28 cellular contexts compared by ENCODE assay signal in the genomic region with DNA sequence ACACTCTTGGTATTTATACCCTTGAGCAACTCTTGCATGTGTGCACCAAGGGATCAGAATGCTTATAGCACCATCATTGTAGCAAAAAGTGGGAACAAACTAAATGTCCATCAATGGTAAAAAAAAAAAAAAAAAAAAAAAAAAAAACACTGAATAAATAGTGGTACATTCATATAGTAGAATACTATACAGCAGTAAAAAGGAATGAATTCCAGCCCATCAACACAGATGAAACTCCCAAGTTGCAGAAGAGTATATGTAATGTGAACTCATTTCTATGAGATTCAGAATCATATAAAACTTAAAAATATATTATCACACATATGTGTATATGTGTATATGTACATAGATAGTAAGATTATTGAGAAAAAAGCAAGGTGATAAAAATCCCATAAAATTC.
"Had no signal": no experiment of that assay in that cellular context is flagged by ENCODE, and none has a peak within 500 bp of the region (broad histone marks: within the 10 kb centered on the region; RNA-seq: fewer than 3 reads in every experiment).

No MANE protein-coding gene starts in this region.

- H3K27ac ChIP-seq: KMS-11 had no signal

- H3K9me3 ChIP-seq: MG63 had no signal

- DNase-seq: Karpas-422, Kasumi-1, MM.1S, MV-4-11, NCI-H1048, NCI-H1092, NCI-H1092 treated with DMSO at 0.1 percent for 48 hours, NCI-H1417, NCI-H1417 treated with DMSO at 0.1 percent for 48 hours, NCI-H1436, NCI-H1436 treated with DMSO at 0.1 percent for 48 hours, NCI-H146, NCI-H1694, NCI-H1694 treated with DMSO at 0.1 percent for 48 hours, NCI-H187, NCI-H187 treated with DMSO at 0.1 percent for 48 hours, NCI-H2081, NCI-H2081 treated with DMSO at 0.1 percent for 48 hours, NCI-H2107, NCI-H2171, NCI-H2171 treated with DMSO at 0.1 percent for 48 hours, NCI-H2227 treated with DMSO at 0.1 percent for 48 hours, NCI-H345, NCI-H510A, NCI-H510A treated with DMSO at 0.1 percent for 48 hours, NCI-H524 had no signal

- H3K27me3 ChIP-seq: MG63 had no signal

- H3K36me3 ChIP-seq: MG63 had no signal

- H3K4me3 ChIP-seq: MG63 had no signal
